8 cellular contexts compared by ENCODE assay signal in genomic region chr12:32400114-32400672, GRCh38. TPM values are rescaled to one million over a fixed set of nuclear protein-coding genes. Genes with fewer than 3 reads are reported as not detected.
DNase-seq lines count a peak whose midpoint lies in the region; ATAC-seq and TF ChIP-seq lines count a peak whose summit lies in the region.

No MANE protein-coding gene starts in this region.

- H3K4me1 Mint-ChIP-seq in activated T-cell treated with anti-CD3 and anti-CD28 coated beads, Interleukin-2, amount 50 U/mL, for 24 hours (ENCODE audit: low read depth) = peaks cover 7% of the 10 kb centered on the region

- intact Hi-C loops in left cardiac atrium (cut with DNase I) = loop anchor here in 1 of 2 donors (5.0 kb wide), 1 partner anchor 47 kb away; no protein-coding TSS in a partner anchor

- no peak for DNase-seq in activated T-cell treated with anti-CD3 and anti-CD28 coated beads, Interleukin-2, amount 50 U/mL, for 24 hours
- DNase-seq in activated T-cell treated with anti-CD3 and anti-CD28 coated beads for 4 hours (no peak), left cardiac atrium (no peak), retinal pigment epithelial cell (ENCODE audit: low read depth) (no peak)

- no peak overlapping the region for H3K27ac Mint-ChIP-seq in activated T-cell treated with anti-CD3 and anti-CD28 coated beads, Interleukin-2, amount 50 U/mL, for 24 hours

- no peak for TF ChIP-seq CTCF in WI38 (IDR thresholded peaks at IDR 0.05; ENCODE audit: low read depth, low read length)
- TF ChIP-seq CTCF in retinal pigment epithelial cell (conservative IDR thresholded peaks at IDR 0.05; ENCODE audit: low read depth, low read length) = no peak

- no peaks in the 10 kb centered on the region for H3K9me3 Mint-ChIP-seq in activated T-cell treated with anti-CD3 and anti-CD28 coated beads, Interleukin-2, amount 50 U/mL, for 24 hours

- H3K4me3 Mint-ChIP-seq in activated T-cell treated with anti-CD3 and anti-CD28 coated beads, Interleukin-2, amount 50 U/mL, for 24 hours = peak overlapping the region; percentile 59

- H3K36me3 Mint-ChIP-seq in activated T-cell treated with anti-CD3 and anti-CD28 coated beads, Interleukin-2, amount 50 U/mL, for 24 hours (ENCODE audit: low read depth) = no peaks in the 10 kb centered on the region

- H3K27me3 Mint-ChIP-seq in activated T-cell treated with anti-CD3 and anti-CD28 coated beads, Interleukin-2, amount 50 U/mL, for 24 hours = peaks cover 63% of the 10 kb centered on the region

- H3K4me3 ChIP-seq in WI38 (ENCODE audit: low read depth, low read length) = peak overlapping the region; percentile 63
- peak overlapping the region; percentile 74 for H3K4me3 ChIP-seq in retinal pigment epithelial cell (ENCODE audit: low read length)

- ATAC-seq in left cardiac atrium (peak; percentile 34 to 54), GM21529 (IDR thresholded peaks at IDR 0.05; ENCODE audit: unreplicated experiment) (no peak), GM21367 (IDR thresholded peaks at IDR 0.05; ENCODE audit: unreplicated experiment) (no peak), HG03139 (IDR thresholded peaks at IDR 0.05; ENCODE audit: unreplicated experiment) (no peak)

RNA-seq across cellular contexts. Expression of gene FGD4, which starts 0.8 kb away (rescaled TPM):
- total RNA-seq in left cardiac atrium = 10 to 100 TPM; 15.9 to 16.0 TPM

Comparison
In these comparisons a context has a peak if more than half of its experiments do, and no peak if none do; other contexts are left out.
1. ATAC-seq: peak in left cardiac atrium (2 of 2); none in GM21529 (single experiment), GM21367 (single experiment) and HG03139 (single experiment).